ENCODE assay signal across 8 cellular contexts in the genomic region with DNA sequence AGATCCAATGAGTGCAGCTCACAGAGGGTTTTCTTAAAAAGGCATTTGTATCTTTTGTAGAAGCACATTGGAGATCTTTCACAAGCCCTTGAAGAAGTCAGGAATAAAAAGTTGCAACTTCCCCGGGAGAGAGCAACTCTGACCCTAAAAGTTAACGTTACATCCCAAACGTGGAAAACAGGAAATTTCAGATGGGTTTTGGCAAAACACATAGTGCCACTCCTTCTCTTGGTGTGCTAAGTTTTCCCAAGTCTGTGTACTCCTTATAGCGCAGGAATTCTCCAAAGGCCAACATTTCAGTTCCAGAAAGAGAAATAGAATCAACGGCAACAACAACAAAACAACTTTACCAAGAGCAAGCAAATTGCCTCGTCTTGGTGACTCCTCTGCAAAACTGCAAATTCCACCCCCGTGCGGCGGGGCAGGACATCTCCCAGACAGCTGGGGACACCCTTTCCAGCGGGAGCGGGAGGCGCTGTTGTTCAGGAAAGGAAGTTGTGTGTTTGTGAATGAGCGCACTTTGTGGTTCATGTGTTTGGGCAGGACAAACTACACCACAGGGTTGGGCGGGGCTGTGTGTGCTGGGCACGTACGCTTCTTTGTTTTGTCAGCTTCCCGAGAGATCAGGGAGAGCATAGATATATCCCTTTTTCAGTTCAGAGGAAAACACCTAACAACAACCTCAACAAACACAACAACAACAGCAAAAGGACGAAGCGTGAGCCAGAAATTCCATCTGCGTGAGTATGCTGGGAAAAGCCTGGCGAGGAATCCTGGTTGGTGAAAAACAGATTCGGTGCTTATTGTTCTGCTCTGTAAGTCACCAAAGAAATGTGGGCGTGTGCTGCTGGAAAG.
DNase-seq lines count a peak whose midpoint lies in the region; ATAC-seq and TF ChIP-seq lines count a peak whose summit lies in the region.

No MANE protein-coding gene starts in this region.

- H3K4me1 Mint-ChIP-seq in CD8-positive, alpha-beta T cell (ENCODE audit: low read depth) = peaks cover 14% of the 10 kb centered on the region
- H3K4me1 Mint-ChIP-seq in stimulated activated naive CD8-positive, alpha-beta T cell treated with anti-CD3 and anti-CD28 coated beads, Interleukin-15, amount 100 ng/mL, for 72 hours = peaks cover 27% of the 10 kb centered on the region

- TF ChIP-seq CTCF in uterus (IDR thresholded peaks at IDR 0.05) = peak; percentile 29 to 51 (median 34)
- no peak for TF ChIP-seq CTCF in CD8-positive, alpha-beta T cell (IDR thresholded peaks at IDR 0.05)

- POLR2A ChIA-PET in CD8-positive, alpha-beta T cell (lab: Charles Lee) = no interaction called here

- no peak for ATAC-seq in CD8-positive, alpha-beta T cell
- no peak for ATAC-seq in stimulated activated naive CD8-positive, alpha-beta T cell treated with anti-CD3 and anti-CD28 coated beads, Interleukin-15, amount 100 ng/mL, for 72 hours
- no peak for ATAC-seq in GM19395 (IDR thresholded peaks at IDR 0.05; ENCODE audit: unreplicated experiment)

- H3K9me3 Mint-ChIP-seq in CD8-positive, alpha-beta T cell = no peaks in the 10 kb centered on the region
- no peaks in the 10 kb centered on the region for H3K9me3 Mint-ChIP-seq in stimulated activated naive CD8-positive, alpha-beta T cell treated with anti-CD3 and anti-CD28 coated beads, Interleukin-15, amount 100 ng/mL, for 72 hours

- peaks cover 6 to 7% of the 10 kb centered on the region in 2 donors for H3K4me1 ChIP-seq in uterus
- H3K4me1 ChIP-seq in CD8-positive, alpha-beta T cell (ENCODE audit: insufficient read depth, low read length) = peaks cover 5% of the 10 kb centered on the region

- no peak overlapping the region for H3K4me3 Mint-ChIP-seq in CD8-positive, alpha-beta T cell
- H3K4me3 Mint-ChIP-seq in stimulated activated naive CD8-positive, alpha-beta T cell treated with anti-CD3 and anti-CD28 coated beads, Interleukin-15, amount 100 ng/mL, for 72 hours = peak overlapping the region in 1 of 2 donors; percentile 8

- no peak overlapping the region for H3K27ac Mint-ChIP-seq in CD8-positive, alpha-beta T cell
- no peak overlapping the region for H3K27ac Mint-ChIP-seq in stimulated activated naive CD8-positive, alpha-beta T cell treated with anti-CD3 and anti-CD28 coated beads, Interleukin-15, amount 100 ng/mL, for 72 hours

- intact Hi-C loops in uterus (cut with DNase I; ENCODE audit: low total_unique reads) = no loop called here
- intact Hi-C loops in CD8-positive, alpha-beta T cell (cut with DNase I, micrococcal nuclease) = no loop called here

- peak overlapping the region; percentile 88 to 95 for H3K27ac ChIP-seq in uterus
- H3K27ac ChIP-seq in CD8-positive, alpha-beta T cell (ENCODE audit: low read depth, low read length) = no peak overlapping the region

- peak overlapping the region in 1 of 2 donors; percentile 5 for H3K4me3 ChIP-seq in uterus
- no peak overlapping the region for H3K4me3 ChIP-seq in CD8-positive, alpha-beta T cell (ENCODE audit: low read depth, low read length)

- TF ChIP-seq POLR2A in uterus (IDR thresholded peaks at IDR 0.05) = peak in 1 of 2 donors; percentile 15

- H3K27me3 Mint-ChIP-seq in CD8-positive, alpha-beta T cell (ENCODE audit: low read depth) = peaks cover 10% of the 10 kb centered on the region
- peaks cover 9% of the 10 kb centered on the region for H3K27me3 Mint-ChIP-seq in stimulated activated naive CD8-positive, alpha-beta T cell treated with anti-CD3 and anti-CD28 coated beads, Interleukin-15, amount 100 ng/mL, for 72 hours

- DNase-seq in COLO668 (lab: John Stamatoyannopoulos, UW; ENCODE audit: unreplicated experiment) = peak; percentile 2
- peak; percentile 66 for DNase-seq in NCI-H748 treated with DMSO at 0.1 percent for 48 hours (lab: John Stamatoyannopoulos, UW)
- DNase-seq in dedifferentiated amniotic fluid mesenchymal stem cell (ENCODE audit: extremely low spot score) = peak; percentile 98
- DNase-seq in lung microvascular endothelial cell (ENCODE audit: low read depth in 2 of 2) = peak; percentile 98 to 100
- peak; percentile 64 to 81 for DNase-seq in uterus
- DNase-seq in CD8-positive, alpha-beta T cell = no peak
- no peak for DNase-seq in stimulated activated naive CD8-positive, alpha-beta T cell treated with anti-CD3 and anti-CD28 coated beads, Interleukin-15, amount 100 ng/mL, for 72 hours

- H3K36me3 Mint-ChIP-seq in CD8-positive, alpha-beta T cell = no peaks in the 10 kb centered on the region

- no peaks in the 10 kb centered on the region for H3K36me3 ChIP-seq in uterus
- no peaks in the 10 kb centered on the region for H3K36me3 ChIP-seq in CD8-positive, alpha-beta T cell (ENCODE audit: insufficient read depth, low read length)

- no peaks in the 10 kb centered on the region for H3K27me3 ChIP-seq in uterus
- peaks cover 3% of the 10 kb centered on the region for H3K27me3 ChIP-seq in CD8-positive, alpha-beta T cell (ENCODE audit: insufficient read depth, low read length)

- CTCF ChIA-PET in CD8-positive, alpha-beta T cell (lab: Charles Lee) = no interaction called here

- H3K9me3 ChIP-seq in uterus = no peaks in the 10 kb centered on the region
- no peaks in the 10 kb centered on the region for H3K9me3 ChIP-seq in CD8-positive, alpha-beta T cell (ENCODE audit: low read length)

Comparison
In these comparisons a context has a peak if more than half of its experiments do, and no peak if none do; other contexts are left out.
1. DNase-seq: peak in COLO668 (single experiment), NCI-H748 treated with DMSO at 0.1 percent for 48 hours (single experiment), dedifferentiated amniotic fluid mesenchymal stem cell (single experiment), lung microvascular endothelial cell (2 of 2) and uterus (2 of 2); none in CD8-positive, alpha-beta T cell (0 of 7) and stimulated activated naive CD8-positive, alpha-beta T cell treated with anti-CD3 and anti-CD28 coated beads, Interleukin-15, amount 100 ng/mL, for 72 hours (0 of 2).